ENCODE assay signal across 2 cellular contexts in the genomic region with DNA sequence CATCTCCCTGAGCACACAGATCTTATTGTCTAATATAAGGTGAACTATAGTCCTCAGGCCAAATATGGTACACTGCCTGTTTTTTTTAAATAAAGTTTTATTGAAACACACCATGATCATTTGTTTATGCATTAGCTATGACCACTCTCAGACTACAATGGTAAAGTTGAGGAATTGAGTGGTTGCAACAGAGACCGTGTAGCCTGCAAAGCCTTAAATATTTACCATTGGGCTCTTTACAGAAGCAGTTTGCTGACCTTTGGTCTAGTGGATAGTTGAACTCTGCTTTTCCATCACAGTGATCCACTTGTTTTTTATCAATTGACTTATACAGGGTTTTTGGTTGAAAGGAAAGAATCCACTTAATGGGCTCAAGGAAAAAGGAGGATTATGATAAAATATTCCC.
TF ChIP-seq lines count a peak whose summit lies in the region.

No MANE protein-coding gene starts in this region.

TF ChIP-seq in K562, 482 proteins besides CTCF, POLR2A, EP300 and RAD21:
- TF ChIP-seq PML (IDR thresholded peaks at IDR 0.05; ENCODE audit: low read length) = no peak
- TF ChIP-seq, protein P1, sequence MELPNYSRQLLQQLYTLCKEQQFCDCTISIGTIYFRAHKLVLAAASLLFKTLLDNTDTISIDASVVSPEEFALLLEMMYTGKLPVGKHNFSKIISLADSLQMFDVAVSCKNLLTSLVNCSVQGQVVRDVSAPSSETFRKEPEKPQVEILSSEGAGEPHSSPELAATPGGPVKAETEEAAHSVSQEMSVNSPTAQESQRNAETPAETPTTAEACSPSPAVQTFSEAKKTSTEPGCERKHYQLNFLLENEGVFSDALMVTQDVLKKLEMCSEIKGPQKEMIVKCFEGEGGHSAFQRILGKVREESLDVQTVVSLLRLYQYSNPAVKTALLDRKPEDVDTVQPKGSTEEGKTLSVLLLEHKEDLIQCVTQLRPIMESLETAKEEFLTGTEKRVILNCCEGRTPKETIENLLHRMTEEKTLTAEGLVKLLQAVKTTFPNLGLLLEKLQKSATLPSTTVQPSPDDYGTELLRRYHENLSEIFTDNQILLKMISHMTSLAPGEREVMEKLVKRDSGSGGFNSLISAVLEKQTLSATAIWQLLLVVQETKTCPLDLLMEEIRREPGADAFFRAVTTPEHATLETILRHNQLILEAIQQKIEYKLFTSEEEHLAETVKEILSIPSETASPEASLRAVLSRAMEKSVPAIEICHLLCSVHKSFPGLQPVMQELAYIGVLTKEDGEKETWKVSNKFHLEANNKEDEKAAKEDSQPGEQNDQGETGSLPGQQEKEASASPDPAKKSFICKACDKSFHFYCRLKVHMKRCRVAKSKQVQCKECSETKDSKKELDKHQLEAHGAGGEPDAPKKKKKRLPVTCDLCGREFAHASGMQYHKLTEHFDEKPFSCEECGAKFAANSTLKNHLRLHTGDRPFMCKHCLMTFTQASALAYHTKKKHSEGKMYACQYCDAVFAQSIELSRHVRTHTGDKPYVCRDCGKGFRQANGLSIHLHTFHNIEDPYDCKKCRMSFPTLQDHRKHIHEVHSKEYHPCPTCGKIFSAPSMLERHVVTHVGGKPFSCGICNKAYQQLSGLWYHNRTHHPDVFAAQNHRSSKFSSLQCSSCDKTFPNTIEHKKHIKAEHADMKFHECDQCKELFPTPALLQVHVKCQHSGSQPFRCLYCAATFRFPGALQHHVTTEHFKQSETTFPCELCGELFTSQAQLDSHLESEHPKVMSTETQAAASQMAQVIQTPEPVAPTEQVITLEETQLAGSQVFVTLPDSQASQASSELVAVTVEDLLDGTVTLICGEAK (IDR thresholded peaks at IDR 0.05) = peak; percentile 89
- TF ChIP-seq, protein P1 (CRISPR knock-in tag; IDR thresholded peaks at IDR 0.05) = peak; percentile 81

TF ChIP-seq in HepG2, 621 proteins besides CTCF, POLR2A, EP300 and RAD21 (continues in another document):
- TF ChIP-seq MBNL3 (CRISPR knock-in tag; conservative IDR thresholded peaks at IDR 0.05) = no peak
- TF ChIP-seq BCL6 (CRISPR knock-in tag; IDR thresholded peaks at IDR 0.05) = peak; percentile 68
- TF ChIP-seq SRSF1 (optimal IDR thresholded peaks at IDR 0.05; ENCODE audit: low read depth, low read length) = no peak
- TF ChIP-seq ZHX1 (CRISPR knock-in tag; IDR thresholded peaks at IDR 0.05; ENCODE audit: low read depth) = no peak
- 0 out of 2 replicates have a peak, but pooled peaks have one; percentile 31 for TF ChIP-seq ZMYM2 (CRISPR knock-in tag; IDR thresholded peaks at IDR 0.05)
- TF ChIP-seq, protein P2, sequence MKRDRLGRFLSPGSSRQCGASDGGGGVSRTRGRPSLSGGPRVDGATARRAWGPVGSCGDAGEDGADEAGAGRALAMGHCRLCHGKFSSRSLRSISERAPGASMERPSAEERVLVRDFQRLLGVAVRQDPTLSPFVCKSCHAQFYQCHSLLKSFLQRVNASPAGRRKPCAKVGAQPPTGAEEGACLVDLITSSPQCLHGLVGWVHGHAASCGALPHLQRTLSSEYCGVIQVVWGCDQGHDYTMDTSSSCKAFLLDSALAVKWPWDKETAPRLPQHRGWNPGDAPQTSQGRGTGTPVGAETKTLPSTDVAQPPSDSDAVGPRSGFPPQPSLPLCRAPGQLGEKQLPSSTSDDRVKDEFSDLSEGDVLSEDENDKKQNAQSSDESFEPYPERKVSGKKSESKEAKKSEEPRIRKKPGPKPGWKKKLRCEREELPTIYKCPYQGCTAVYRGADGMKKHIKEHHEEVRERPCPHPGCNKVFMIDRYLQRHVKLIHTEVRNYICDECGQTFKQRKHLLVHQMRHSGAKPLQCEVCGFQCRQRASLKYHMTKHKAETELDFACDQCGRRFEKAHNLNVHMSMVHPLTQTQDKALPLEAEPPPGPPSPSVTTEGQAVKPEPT (CRISPR knock-in tag; IDR thresholded peaks at IDR 0.05; ENCODE audit: low read depth) = no peak
- no peak for TF ChIP-seq ZNF18 (CRISPR knock-in tag; IDR thresholded peaks at IDR 0.05; ENCODE audit: insufficient replicate concordance)
- TF ChIP-seq, protein P3, sequence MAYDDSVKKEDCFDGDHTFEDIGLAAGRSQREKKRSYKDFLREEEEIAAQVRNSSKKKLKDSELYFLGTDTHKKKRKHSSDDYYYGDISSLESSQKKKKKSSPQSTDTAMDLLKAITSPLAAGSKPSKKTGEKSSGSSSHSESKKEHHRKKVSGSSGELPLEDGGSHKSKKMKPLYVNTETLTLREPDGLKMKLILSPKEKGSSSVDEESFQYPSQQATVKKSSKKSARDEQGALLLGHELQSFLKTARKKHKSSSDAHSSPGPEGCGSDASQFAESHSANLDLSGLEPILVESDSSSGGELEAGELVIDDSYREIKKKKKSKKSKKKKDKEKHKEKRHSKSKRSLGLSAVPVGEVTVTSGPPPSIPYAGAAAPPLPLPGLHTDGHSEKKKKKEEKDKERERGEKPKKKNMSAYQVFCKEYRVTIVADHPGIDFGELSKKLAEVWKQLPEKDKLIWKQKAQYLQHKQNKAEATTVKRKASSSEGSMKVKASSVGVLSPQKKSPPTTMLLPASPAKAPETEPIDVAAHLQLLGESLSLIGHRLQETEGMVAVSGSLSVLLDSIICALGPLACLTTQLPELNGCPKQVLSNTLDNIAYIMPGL (CRISPR knock-in tag; IDR thresholded peaks at IDR 0.05; ENCODE audit: borderline replicate concordance in 1 of 2, low read depth in 1 of 2) = no peak
- TF ChIP-seq CEBPZ (IDR thresholded peaks at IDR 0.05; ENCODE audit: low read length) = no peak
- no peak for TF ChIP-seq ZNF562 (CRISPR knock-in tag; IDR thresholded peaks at IDR 0.05; ENCODE audit: borderline replicate concordance)
- no peak for TF ChIP-seq HOXA7 (CRISPR knock-in tag; IDR thresholded peaks at IDR 0.05)
- no peak for TF ChIP-seq ZFP82 (CRISPR knock-in tag; IDR thresholded peaks at IDR 0.05; ENCODE audit: borderline replicate concordance)
- no peak for TF ChIP-seq ZNF382 (CRISPR knock-in tag; IDR thresholded peaks at IDR 0.05; ENCODE audit: borderline replicate concordance)
- TF ChIP-seq ZFP36 (IDR thresholded peaks at IDR 0.05; ENCODE audit: borderline replicate concordance, low read depth, low read length, partially characterized antibody) = no peak
- TF ChIP-seq, protein P4, sequence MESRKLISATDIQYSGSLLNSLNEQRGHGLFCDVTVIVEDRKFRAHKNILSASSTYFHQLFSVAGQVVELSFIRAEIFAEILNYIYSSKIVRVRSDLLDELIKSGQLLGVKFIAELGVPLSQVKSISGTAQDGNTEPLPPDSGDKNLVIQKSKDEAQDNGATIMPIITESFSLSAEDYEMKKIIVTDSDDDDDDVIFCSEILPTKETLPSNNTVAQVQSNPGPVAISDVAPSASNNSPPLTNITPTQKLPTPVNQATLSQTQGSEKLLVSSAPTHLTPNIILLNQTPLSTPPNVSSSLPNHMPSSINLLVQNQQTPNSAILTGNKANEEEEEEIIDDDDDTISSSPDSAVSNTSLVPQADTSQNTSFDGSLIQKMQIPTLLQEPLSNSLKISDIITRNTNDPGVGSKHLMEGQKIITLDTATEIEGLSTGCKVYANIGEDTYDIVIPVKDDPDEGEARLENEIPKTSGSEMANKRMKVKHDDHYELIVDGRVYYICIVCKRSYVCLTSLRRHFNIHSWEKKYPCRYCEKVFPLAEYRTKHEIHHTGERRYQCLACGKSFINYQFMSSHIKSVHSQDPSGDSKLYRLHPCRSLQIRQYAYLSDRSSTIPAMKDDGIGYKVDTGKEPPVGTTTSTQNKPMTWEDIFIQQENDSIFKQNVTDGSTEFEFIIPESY (CRISPR knock-in tag; IDR thresholded peaks at IDR 0.05) = no peak
- TF ChIP-seq SOX5 (CRISPR knock-in tag; IDR thresholded peaks at IDR 0.05; ENCODE audit: borderline replicate concordance) = peak; percentile 82
- peak; percentile 73; the same call in 1 of the 2 replicates for TF ChIP-seq FOXP1 (IDR thresholded peaks at IDR 0.05)
- TF ChIP-seq FOXP1 (CRISPR knock-in tag; IDR thresholded peaks at IDR 0.05) = peak; percentile 69
- no peak for TF ChIP-seq HINFP (CRISPR knock-in tag; IDR thresholded peaks at IDR 0.05; ENCODE audit: low read depth)
- no peak for TF ChIP-seq MYC (CRISPR knock-in tag; IDR thresholded peaks at IDR 0.05; ENCODE audit: borderline replicate concordance)
- TF ChIP-seq GATAD2A (CRISPR knock-in tag; IDR thresholded peaks at IDR 0.05) = peak; percentile 65
- TF ChIP-seq ZMYM4 (CRISPR knock-in tag; IDR thresholded peaks at IDR 0.05) = peak; percentile 80
- no peak for TF ChIP-seq HOXA3 (CRISPR knock-in tag; IDR thresholded peaks at IDR 0.05)
- TF ChIP-seq FOXC1 (CRISPR knock-in tag; IDR thresholded peaks at IDR 0.05; ENCODE audit: borderline replicate concordance) = no peak
- TF ChIP-seq ZNF207 (IDR thresholded peaks at IDR 0.05; ENCODE audit: borderline replicate concordance) = no peak
